ENCODE assay signal across 8 cellular contexts in genomic region chr10:103918053-103918846, GRCh38. TPM values are rescaled to one million over a fixed set of nuclear protein-coding genes. Genes with fewer than 3 reads are reported as not detected.
DNase-seq lines count a peak whose midpoint lies in the region; ATAC-seq and TF ChIP-seq lines count a peak whose summit lies in the region.

TSS of gene STN1 (minus strand) at chr10:103918184. CDS start at chr10:103917594, 590 bp downstream.

- H2BK5ac ChIP-seq in mesenchymal stem cell (ENCODE audit: low read depth, low read length, poor library complexity, severe bottlenecking), result peak within 1 kb of the TSS; percentile 95

- H3K79me1 ChIP-seq in mesenchymal stem cell (replicated peaks; ENCODE audit: low read length, poor library complexity, severe bottlenecking), result peaks cover 5% of the 10 kb centered on the region

- no peaks in the 10 kb centered on the region for H3K9me3 Mint-ChIP-seq in effector memory CD8-positive, alpha-beta T cell

- under 1% methylated on average over 44 of the region's 53 CpGs for WGBS in mesenchymal stem cell

- peak within 1 kb of the TSS; percentile 16 to 99 for H3K4ac ChIP-seq in mesenchymal stem cell (ENCODE audit: low read depth in 1 of 2, low read length in 2 of 2)

- peak within 1 kb of the TSS; percentile 86 for H3K4me2 ChIP-seq in mesenchymal stem cell (ENCODE audit: low read length, poor library complexity, severe bottlenecking)

- peak within 1 kb of the TSS; percentile 97 to 100 for H3K18ac ChIP-seq in mesenchymal stem cell (ENCODE audit: low read depth in 1 of 2, low read length in 2 of 2)

- H2BK12ac ChIP-seq in mesenchymal stem cell (ENCODE audit: low read length in 2 of 2), result peak within 1 kb of the TSS; percentile 32 to 82

- peak within 1 kb of the TSS; percentile 89 to 95 for H3K27ac Mint-ChIP-seq in effector memory CD8-positive, alpha-beta T cell

- H4K91ac ChIP-seq in mesenchymal stem cell (ENCODE audit: low read length), result peak within 1 kb of the TSS; percentile 93

- H2BK120ac ChIP-seq in mesenchymal stem cell (ENCODE audit: low read depth, low read length), result peak within 1 kb of the TSS; percentile 59

- H3K27me3 Mint-ChIP-seq in effector memory CD8-positive, alpha-beta T cell, result no peaks in the 10 kb centered on the region

- peak within 1 kb of the TSS; percentile 98 for H4K8ac ChIP-seq in mesenchymal stem cell (ENCODE audit: low read length)

- TF ChIP-seq CTCF in GM20000 (IDR thresholded peaks at IDR 0.05; ENCODE audit: extremely low read depth, missing control alignments), result no peak

- peak within 1 kb of the TSS; percentile 97 for H3K9ac ChIP-seq in mesenchymal stem cell (ENCODE audit: low read length)

- peaks cover 9% of the 10 kb centered on the region for H3K4me1 ChIP-seq in mesenchymal stem cell (ENCODE audit: control insufficient read depth, insufficient read depth, low read depth, low read length)

- H3K36me3 Mint-ChIP-seq in effector memory CD8-positive, alpha-beta T cell (ENCODE audit: insufficient read depth), result peaks cover 7% of the 10 kb centered on the region

- peaks cover 0 to 17% of the 10 kb centered on the region in 2 experiments for H3K36me3 ChIP-seq in mesenchymal stem cell (ENCODE audit: control insufficient read depth in 1 of 2, insufficient read depth in 2 of 2, low read depth in 1 of 2, low read length in 2 of 2)

- H2AK5ac ChIP-seq in mesenchymal stem cell (ENCODE audit: low read length, severe bottlenecking), result peak within 1 kb of the TSS; percentile 87

- H3K4me3 Mint-ChIP-seq in effector memory CD8-positive, alpha-beta T cell, result peak within 1 kb of the TSS; percentile 97 to 98

- H3K4me3 ChIP-seq in mesenchymal stem cell (ENCODE audit: insufficient read depth in 1 of 2, low read depth in 1 of 2, low read length in 2 of 2), result peak within 1 kb of the TSS; percentile 75 to 93

- peak within 1 kb of the TSS; percentile 55 for H2BK15ac ChIP-seq in mesenchymal stem cell (ENCODE audit: low read depth, poor library complexity, severe bottlenecking)

- H3K27ac ChIP-seq in mesenchymal stem cell (ENCODE audit: low read length, poor library complexity, severe bottlenecking), result peak within 1 kb of the TSS; percentile 100

- H3K9me3 ChIP-seq in mesenchymal stem cell (ENCODE audit: control insufficient read depth, low read length), result no peaks in the 10 kb centered on the region

- H3K14ac ChIP-seq in mesenchymal stem cell (ENCODE audit: low read length in 2 of 2), result peak within 1 kb of the TSS in 1 of 2 experiments; percentile 98

- H3K27me3 ChIP-seq in mesenchymal stem cell (ENCODE audit: control insufficient read depth in 1 of 2, insufficient read depth in 1 of 2, low read length in 2 of 2), result no peaks in the 10 kb centered on the region

- peak; percentile 91 for DNase-seq in COLO668 (lab: John Stamatoyannopoulos, UW; ENCODE audit: unreplicated experiment)
- DNase-seq in GM20000 (ENCODE audit: low spot score), result peak; percentile 97
- peak; percentile 93 for DNase-seq in HT-29 (ENCODE audit: low spot score)
- DNase-seq in NOMO-1 (lab: John Stamatoyannopoulos, UW; ENCODE audit: unreplicated experiment in 2 of 2), result peak; percentile 95 to 99
- peak; percentile 88 to 93 for DNase-seq in activated CD8-positive, alpha-beta memory T cell treated with anti-CD3 and anti-CD28 coated beads for 4 hours (ENCODE audit: low read depth in 2 of 2)
- DNase-seq in effector memory CD8-positive, alpha-beta T cell, result peak; percentile 90 to 91 (median 90)
- peak; percentile 96 for DNase-seq in mesenchymal stem cell
- DNase-seq in stimulated activated CD8-positive, alpha-beta memory T cell treated with anti-CD3 and anti-CD28 coated beads, Interleukin-12 subunit alpha, Interleukin-12 subunit beta, amount 100 ng/mL, for 4 hours (ENCODE audit: low read depth), result peak; percentile 93

- peak; percentile 91 for ATAC-seq in effector memory CD8-positive, alpha-beta T cell (replicated peaks)

- H3K4me1 Mint-ChIP-seq in effector memory CD8-positive, alpha-beta T cell (ENCODE audit: low read depth in 2 of 2), result peaks cover 24 to 31% of the 10 kb centered on the region in 2 donors

- H3K23ac ChIP-seq in mesenchymal stem cell (ENCODE audit: low read length in 2 of 2), result peak within 1 kb of the TSS in 1 of 2 experiments; percentile 66

- H2AFZ ChIP-seq in mesenchymal stem cell (ENCODE audit: low read depth, low read length), result peak within 1 kb of the TSS; percentile 84

RNA-seq across cellular contexts. Expression of gene STN1, which starts in this region (rescaled TPM):
- 18.3 and 20.0 TPM in 2 replicates for total RNA-seq in HT-29 (2014; rRNA removed; shearing (Covaris generic))
- polyA plus RNA-seq in mesenchymal stem cell (2013, experiment 1 of 2), result 18.5 TPM
- polyA plus RNA-seq in mesenchymal stem cell (2013, experiment 2 of 2), result 19.1 TPM

Comparison
In these comparisons a context has a peak if more than half of its experiments do, and no peak if none do; other contexts are left out.
1. Peak in every context shown above with its lines: DNase-seq, ATAC-seq, H3K4me3 ChIP-seq and H3K27ac ChIP-seq.